ENCODE assay signal across 10 cellular contexts in genomic region chr9:3868012-3868411, GRCh38.
A peak's percentile ranks its signal among the peaks of the same experiment; 100 is the strongest.
DNase-seq lines count a peak whose midpoint lies in the region; ATAC-seq, FAIRE-seq and TF ChIP-seq lines count a peak whose summit lies in the region.
"Had no signal": no experiment of that assay in that cellular context is flagged by ENCODE, and none has a peak within 500 bp of the region (broad histone marks: within the 10 kb centered on the region; RNA-seq: fewer than 3 reads in every experiment).

No MANE protein-coding gene starts in this region.

- H3K4me1 Mint-ChIP-seq in nephron progenitor cell = peaks cover 18% of the 10 kb centered on the region

- peak; percentile 88 for ATAC-seq in GM18870 (IDR thresholded peaks at IDR 0.05; ENCODE audit: unreplicated experiment)
- peak; percentile 82 for ATAC-seq in HG02610 (IDR thresholded peaks at IDR 0.05; ENCODE audit: unreplicated experiment)
- peak; percentile 65 for ATAC-seq in HG03571 (IDR thresholded peaks at IDR 0.05; ENCODE audit: unreplicated experiment)
- ATAC-seq in HG02970 (IDR thresholded peaks at IDR 0.05; ENCODE audit: low FRiP score, unreplicated experiment) = no peak

- H3K4me3 Mint-ChIP-seq in nephron progenitor cell = no peak overlapping the region

- FAIRE-seq in frontal cortex (lab: Jason Lieb, UNC) = no peak

- H3K36me3 Mint-ChIP-seq in nephron progenitor cell (ENCODE audit: low read depth) = peaks cover 27% of the 10 kb centered on the region

- no peaks in the 10 kb centered on the region for H3K27me3 Mint-ChIP-seq in nephron progenitor cell (ENCODE audit: low read depth, poor library complexity)

- no peak for TF ChIP-seq CTCF in nephron progenitor cell (IDR thresholded peaks at IDR 0.05)

- peak; percentile 59 for DNase-seq in ELR (ENCODE audit: low read depth)
- no peak for DNase-seq in DMS79 (lab: John Stamatoyannopoulos, UW)
- no peak for DNase-seq in nephron progenitor cell
- DNase-seq in frontal cortex (ENCODE audit: low spot score in 2 of 2) = no peak
- DNase-seq: NCI-H345, sigmoid colon had no signal

- peaks cover 31% of the 10 kb centered on the region for H3K9me3 Mint-ChIP-seq in nephron progenitor cell

- H3K27ac Mint-ChIP-seq in nephron progenitor cell = no peak overlapping the region
